Comparison of ENCODE assay signal across 1 cellular context in genomic region chr13:32829676-32830091, GRCh38.
TF ChIP-seq lines count a peak whose summit lies in the region.

No MANE protein-coding gene starts in this region.

TF ChIP-seq in GM12878, 131 proteins besides CTCF, POLR2A, EP300 and RAD21 (continued from another document):
- TF ChIP-seq POU2F2 (IDR thresholded peaks at IDR 0.05; ENCODE audit: borderline replicate concordance, low read depth, low read length), result no peak
- TF ChIP-seq STAT3 (IDR thresholded peaks at IDR 0.05; ENCODE audit: low read depth, low read length), result no peak
- no peak for TF ChIP-seq HDAC2 (IDR thresholded peaks at IDR 0.05)
- TF ChIP-seq RCOR1 (conservative IDR thresholded peaks at IDR 0.05; ENCODE audit: low read depth, low read length), result no peak
- no peak for TF ChIP-seq LARP7 (IDR thresholded peaks at IDR 0.05)
- TF ChIP-seq NR2C1 (IDR thresholded peaks at IDR 0.05), result no peak
- TF ChIP-seq SP1 (IDR thresholded peaks at IDR 0.05; ENCODE audit: low read depth, low read length), result no peak
- no peak for TF ChIP-seq SUPT20H (IDR thresholded peaks at IDR 0.05; ENCODE audit: borderline replicate concordance, control insufficient read depth, low read depth, low read length)
- TF ChIP-seq ZNF24 (IDR thresholded peaks at IDR 0.05), result no peak
